Comparison of ENCODE assay signal across 27 cellular contexts in the genomic region with DNA sequence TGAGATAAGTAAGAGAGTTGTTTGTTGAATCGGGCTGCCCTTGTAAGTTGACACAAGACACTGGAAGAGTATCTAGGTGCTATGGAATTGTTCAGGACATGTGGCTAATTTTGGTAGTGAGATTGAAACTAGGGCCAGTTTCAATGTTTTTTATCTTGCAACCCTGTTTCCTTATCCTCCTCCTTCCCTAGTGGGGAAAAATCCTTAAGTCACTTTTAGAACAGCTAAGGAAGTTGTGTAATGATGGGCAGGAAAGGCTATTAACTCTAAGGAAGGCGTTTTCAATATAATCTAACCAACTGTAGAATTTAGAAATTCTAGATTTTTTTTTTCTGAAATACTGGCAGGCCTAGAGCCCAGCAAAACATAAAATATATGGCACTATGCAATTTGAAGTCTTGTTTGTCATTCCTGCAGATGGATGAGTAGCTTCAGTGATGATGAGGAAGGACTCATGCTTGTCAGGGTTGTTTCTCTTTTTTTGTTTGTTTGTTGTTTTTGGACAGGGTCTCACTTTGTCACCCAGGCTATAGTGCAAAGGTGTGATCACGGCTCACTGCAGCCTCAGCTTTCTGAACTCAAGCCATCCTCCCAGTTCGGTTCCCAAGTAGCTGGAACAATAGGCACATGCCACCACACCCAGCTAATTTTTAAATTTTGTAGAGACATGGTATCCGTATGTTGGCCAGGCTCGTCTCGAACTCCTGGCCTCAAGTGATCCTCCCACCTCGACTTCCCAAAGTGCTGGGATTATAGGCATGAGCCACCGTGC. TPM values are rescaled to one million over a fixed set of nuclear protein-coding genes. Genes with fewer than 3 reads are reported as not detected.
"Had no signal": no experiment of that assay in that cellular context is flagged by ENCODE, and none has a peak within 500 bp of the region (broad histone marks: within the 10 kb centered on the region; RNA-seq: fewer than 3 reads in every experiment).

No MANE protein-coding gene starts in this region.

- H3K4me3 ChIP-seq: adrenal gland, breast epithelium, lower lobe of right lung, mucosa of descending colon, upper lobe of right lung had no signal

- H3K36me3 ChIP-seq: adrenal gland, breast epithelium, lower lobe of right lung, upper lobe of right lung had no signal

- H3K9me3 ChIP-seq: adrenal gland, breast epithelium, lower lobe of right lung, mucosa of descending colon, upper lobe of right lung had no signal

- DNase-seq: activated B cell treated with CpG ODN at 0.5 μM for 24 hours; activated CD4-positive, alpha-beta T cell treated with anti-CD3 and anti-CD28 coated beads for 36 hours; activated CD4-positive, alpha-beta T cell treated with anti-CD3 and anti-CD28 coated beads, Interleukin-2, amount 50 U/mL, for 4 hours; activated CD8-positive, alpha-beta memory T cell treated with anti-CD3 and anti-CD28 coated beads for 24 hours; activated CD8-positive, alpha-beta memory T cell treated with anti-CD3 and anti-CD28 coated beads, Interleukin-2, amount 50 U/mL, for 4 hours; activated naive CD4-positive, alpha-beta T cell; activated T-cell treated with anti-CD3 and anti-CD28 coated beads, Interleukin-2, amount 50 U/mL, for 24 hours; adrenal gland; cortex of kidney; endodermal cell; foreskin fibroblast; glutamatergic neuron; hypothalamus; left colon; lower lobe of right lung; mesendoderm; mucosa of descending colon; nucleus accumbens; stimulated activated CD4-positive, alpha-beta T cell treated with anti-CD3 and anti-CD28 coated beads, Interleukin-2, amount 100 ng/mL, for 48 hours; stimulated activated CD8-positive, alpha-beta memory T cell treated with anti-CD3 and anti-CD28 coated beads, Interleukin-4, amount 100 ng/mL, for 48 hours; stimulated activated naive B cell treated with anti-CD40 and anti-IgM and Interleukin-4, amounts not matched to agents 10 μg/mL and 1 μg/mL and 100 μg/mL, for 72 hours; T1000; upper lobe of right lung had no signal

- H3K27me3 ChIP-seq: adrenal gland, breast epithelium, upper lobe of right lung had no signal

- ATAC-seq: activated CD4-positive, alpha-beta T cell treated with anti-CD3 and anti-CD28 coated beads for 36 hours; activated T-helper 17 cell treated with anti-CD3 and anti-CD28 coated beads, Interleukin-2, amount 50 U/mL, for 72 hours; left colon; lower lobe of right lung; mucosa of descending colon; stimulated activated naive B cell treated with anti-CD40 and anti-IgM and Interleukin-4, amounts not matched to agents 10 μg/mL and 1 μg/mL and 100 μg/mL, for 72 hours; upper lobe of right lung had no signal

- H3K4me1 ChIP-seq: adrenal gland, breast epithelium, lower lobe of right lung, parathyroid adenoma, upper lobe of right lung had no signal

- H3K27ac ChIP-seq: adrenal gland, breast epithelium, epithelial cell of prostate, lower lobe of right lung, parathyroid adenoma, upper lobe of right lung had no signal

RNA-seq across cellular contexts. Expression of a gene that starts 27.6 kb away (rescaled TPM):
- total RNA-seq: activated B cell treated with CpG ODN at 0.5 μM for 24 hours; activated CD4-positive, alpha-beta T cell treated with anti-CD3 and anti-CD28 coated beads for 36 hours; activated T-helper 17 cell treated with anti-CD3 and anti-CD28 coated beads, Interleukin-2, amount 50 U/mL, for 72 hours had no signal
